In the genomic region with DNA sequence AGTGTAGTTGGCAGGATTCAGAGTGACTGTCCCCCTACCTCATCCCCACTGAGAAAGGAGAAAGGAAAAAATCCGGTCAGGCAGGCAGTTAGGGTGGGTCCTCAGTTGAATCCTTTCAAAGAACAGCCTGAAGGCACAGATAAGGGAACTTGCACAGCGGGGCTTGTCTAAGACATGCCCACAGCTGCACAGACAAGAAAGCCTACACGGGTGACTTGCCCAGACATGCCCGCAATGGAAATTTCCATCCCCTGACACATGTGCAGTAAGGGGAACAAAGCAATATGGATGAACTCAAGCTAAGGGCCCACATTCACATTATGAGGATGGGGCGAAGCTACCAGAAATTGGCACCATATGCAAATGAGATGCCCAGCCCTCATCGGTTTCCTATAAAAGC, we compare ENCODE assay signal across 15 cellular contexts.
DNase-seq lines count a peak whose midpoint lies in the region; ATAC-seq, FAIRE-seq and TF ChIP-seq lines count a peak whose summit lies in the region.
"Had no signal": no experiment of that assay in that cellular context is flagged by ENCODE, and none has a peak within 500 bp of the region (broad histone marks: within the 10 kb centered on the region; RNA-seq: fewer than 3 reads in every experiment).

No MANE protein-coding gene starts in this region.

- no peaks in the 10 kb centered on the region for H3K36me3 ChIP-seq in GM12878 (ENCODE audit: control insufficient read depth in 2 of 2, insufficient read depth in 2 of 2, low read length in 1 of 2)
- H3K36me3 ChIP-seq: heart right ventricle, SJSA1 had no signal

- ATAC-seq in GM12878 (peak; percentile 48; the same call in 2 of the 3 replicates), HG03108 (IDR thresholded peaks at IDR 0.05; ENCODE audit: unreplicated experiment) (no peak), HG03135 (IDR thresholded peaks at IDR 0.05; ENCODE audit: unreplicated experiment) (no peak)
- ATAC-seq: heart right ventricle had no signal

- TF ChIP-seq CTCF in GM12878 (IDR thresholded peaks at IDR 0.05 in 2 of 3, conservative IDR thresholded peaks at IDR 0.05 in 1 of 3; ENCODE audit: control insufficient read depth in 2 of 3, extremely low read depth in 1 of 3, insufficient read depth in 1 of 3, low read depth in 3 of 3, low read length in 3 of 3) (no peak), glutamatergic neuron (IDR thresholded peaks at IDR 0.05; ENCODE audit: partially characterized antibody, unreplicated experiment) (no peak)

- no peak for TF ChIP-seq EP300 in GM12878 (IDR thresholded peaks at IDR 0.05; ENCODE audit: borderline replicate concordance in 1 of 2, control insufficient read depth in 1 of 2, low read depth in 2 of 2, low read length in 2 of 2)

- H3K4me3 Mint-ChIP-seq in glutamatergic neuron (ENCODE audit: unreplicated experiment): no peak overlapping the region
- H3K4me3 Mint-ChIP-seq: activated CD4-positive, alpha-beta T cell treated with anti-CD3 and anti-CD28 coated beads, Interleukin-2, amount 10 ng/mL, durations not matched to agents 24 days and 14 days had no signal

- H3K27ac ChIP-seq in GM12878 (ENCODE audit: control insufficient read depth, insufficient read depth): no peak overlapping the region
- H3K27ac ChIP-seq: heart right ventricle, SJSA1 had no signal

- H3K4me3 ChIP-seq in GM12878: no peak overlapping the region
- H3K4me3 ChIP-seq: heart right ventricle, SJSA1 had no signal

- in situ Hi-C loops in GM12878 (cut with MboI): no loop called here

- 30% methylated on average over 6 of the region's 6 CpGs for WGBS in GM12878 (ENCODE audit: insufficient coverage, insufficient replicate concordance, low lambda C conversion rate, missing lambda C conversion rate)

- peaks cover 19% of the 10 kb centered on the region; the same call in 2 of the 3 replicates for H3K9me3 ChIP-seq in GM12878 (replicated peaks; ENCODE audit: control insufficient read depth, insufficient read depth, low read length)

- no peak overlapping the region for H3K4me2 ChIP-seq in GM12878 (ENCODE audit: control insufficient read depth, insufficient read depth)

- no peak overlapping the region for H3K9ac ChIP-seq in GM12878 (ENCODE audit: control insufficient read depth, insufficient read depth, low read length)

- RAD21 ChIA-PET in GM12878 (lab: Charles Lee; ENCODE audit: unreplicated experiment): no interaction called here

- no peaks in the 10 kb centered on the region for H4K20me1 ChIP-seq in GM12878 (ENCODE audit: control insufficient read depth, insufficient read depth)

- POLR2A ChIA-PET in GM12878 (lab: Charles Lee): no interaction called here

- peaks cover 2 to 6% of the 10 kb centered on the region in 2 experiments; a peak in 3 of 4 replicates for H3K27me3 ChIP-seq in GM12878 (replicated peaks in 1 of 2; ENCODE audit: control insufficient read depth in 2 of 2, insufficient read depth in 2 of 2, low read length in 1 of 2)
- H3K27me3 ChIP-seq: SJSA1 had no signal

- no peak for TF ChIP-seq POLR2A in GM12878 (IDR thresholded peaks at IDR 0.05; ENCODE audit: low read depth, low read length)

- SMC1A ChIA-PET in GM12878 (lab: Charles Lee; ENCODE audit: uncharacterized antibody, unreplicated experiment): no interaction called here

- FAIRE-seq in GM12878 (lab: Jason Lieb, UNC): no peak

- intact Hi-C loops in GM12878 (cut with micrococcal nuclease; ENCODE audit: unreplicated experiment): no loop called here

- no peak for TF ChIP-seq RAD21 in GM12878 (IDR thresholded peaks at IDR 0.05; ENCODE audit: insufficient read depth, low read depth, low read length)

- CTCF ChIA-PET in GM12878 (lab: Yijun Ruan, JAX): no interaction called here

- H3K36me3 Mint-ChIP-seq in glutamatergic neuron (ENCODE audit: unreplicated experiment): peaks cover 10% of the 10 kb centered on the region

- H3K4me1 Mint-ChIP-seq in glutamatergic neuron (ENCODE audit: low read depth, unreplicated experiment): no peaks in the 10 kb centered on the region

- DNase-seq in NCI-H748 (lab: John Stamatoyannopoulos, UW; ENCODE audit: unreplicated experiment) (peak; percentile 34), NCI-H748 treated with DMSO at 0.1 percent for 48 hours (lab: John Stamatoyannopoulos, UW) (no peak), MV-4-11 (lab: John Stamatoyannopoulos, UW) (peak; percentile 40), GM12878 (ENCODE audit: low read depth, low spot score) (peak; percentile 7), myocyte (ENCODE audit: low read depth) (peak; percentile 13), glutamatergic neuron (no peak)
- DNase-seq: activated CD4-positive, alpha-beta T cell treated with anti-CD3 and anti-CD28 coated beads, Interleukin-2, amount 10 ng/mL, durations not matched to agents 24 days and 14 days; activated naive CD4-positive, alpha-beta T cell; cortex of kidney; heart right ventricle; NCI-H2227 treated with DMSO at 0.1 percent for 48 hours had no signal

- H3K79me2 ChIP-seq in GM12878 (ENCODE audit: control insufficient read depth, insufficient read depth, low read length): no peaks in the 10 kb centered on the region

- peaks cover 5% of the 10 kb centered on the region for H3K27me3 Mint-ChIP-seq in glutamatergic neuron (ENCODE audit: unreplicated experiment)

- H3K27ac Mint-ChIP-seq in glutamatergic neuron (ENCODE audit: unreplicated experiment): no peak overlapping the region
- H3K27ac Mint-ChIP-seq: activated CD4-positive, alpha-beta T cell treated with anti-CD3 and anti-CD28 coated beads, Interleukin-2, amount 10 ng/mL, durations not matched to agents 24 days and 14 days; progenitor cell of endocrine pancreas had no signal

- BruUV-seq in GM12878 (replicated peaks; lab: Mats Ljungman, UMichigan): no TSS peak

- H3K4me1 ChIP-seq in GM12878 (ENCODE audit: control insufficient read depth, insufficient read depth, low read length): no peaks in the 10 kb centered on the region

- H3K9me3 Mint-ChIP-seq in glutamatergic neuron (ENCODE audit: unreplicated experiment): peaks cover 3% of the 10 kb centered on the region

- no peak overlapping the region for H2AFZ ChIP-seq in GM12878 (ENCODE audit: control insufficient read depth, low read depth, low read length)

TF ChIP-seq in GM12878, 131 proteins besides CTCF, POLR2A, EP300 and RAD21:
- TF ChIP-seq CBX5 (IDR thresholded peaks at IDR 0.05; ENCODE audit: low read depth): peak; percentile 90
- no peak for TF ChIP-seq SIX5 (IDR thresholded peaks at IDR 0.05; ENCODE audit: low read depth, low read length, severe bottlenecking)
- no peak for TF ChIP-seq CHD2 (IDR thresholded peaks at IDR 0.05; ENCODE audit: borderline replicate concordance, low read depth, low read length)

Comparison
In these comparisons a context has a peak if more than half of its experiments do, and no peak if none do; other contexts are left out.
1. DNase-seq: peak in NCI-H748 (single experiment), MV-4-11 (single experiment), GM12878 (single experiment) and myocyte (single experiment); none in NCI-H748 treated with DMSO at 0.1 percent for 48 hours (single experiment) and glutamatergic neuron (single experiment).